1 cellular context compared by ENCODE assay signal in the genomic region with DNA sequence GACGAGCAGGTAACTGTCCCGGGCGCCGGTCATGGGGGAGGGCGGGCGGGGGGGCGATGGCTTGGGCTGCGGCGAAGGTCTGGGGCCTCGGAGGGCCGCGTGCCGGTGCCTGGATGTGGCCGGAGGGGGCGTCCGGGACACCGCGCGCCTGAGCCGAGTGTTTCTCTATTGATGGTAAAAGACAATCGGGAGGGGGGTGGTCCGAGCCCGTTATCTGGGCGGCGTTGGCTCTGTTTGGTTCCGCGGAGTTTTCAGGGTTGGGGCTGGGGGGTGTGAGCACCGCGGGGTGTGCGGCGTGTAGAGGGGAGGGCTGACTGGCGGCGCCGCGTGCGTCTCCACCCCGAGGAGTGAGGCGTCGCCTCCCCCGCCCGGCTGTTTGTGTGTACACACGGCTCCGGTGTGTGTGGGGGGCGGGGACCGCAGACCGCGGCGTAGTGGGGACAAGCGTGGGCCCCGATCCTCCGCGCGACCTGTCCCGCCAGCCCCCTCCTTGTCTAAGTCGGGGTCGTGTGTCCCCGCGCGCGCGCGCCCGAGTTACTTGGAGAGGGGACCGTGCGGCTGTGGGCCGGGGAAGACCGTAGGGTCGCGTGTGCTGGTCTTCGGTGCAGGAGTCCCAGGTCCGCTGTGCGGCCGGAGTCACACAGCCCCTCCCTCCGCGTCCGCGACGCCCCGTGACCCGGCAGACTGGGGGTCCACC.
A peak's percentile ranks its signal among the peaks of the same experiment; 100 is the strongest.
TF ChIP-seq lines count a peak whose summit lies in the region.

No MANE protein-coding gene starts in this region.

TF ChIP-seq in H1, 55 proteins besides CTCF, POLR2A, EP300 and RAD21:
- TF ChIP-seq POU5F1 (IDR thresholded peaks at IDR 0.05; ENCODE audit: low read depth, low read length) (no peak), CBX5 (IDR thresholded peaks at IDR 0.05; ENCODE audit: low read depth, low read length) (no peak), TAF7 (optimal IDR thresholded peaks at IDR 0.05; ENCODE audit: borderline replicate concordance, low read depth, low read length) (no peak), RBBP5 (IDR thresholded peaks at IDR 0.05; ENCODE audit: borderline replicate concordance, low read depth, low read length) (peak; percentile 3; the same call in 1 of the 2 replicates), SUZ12 (IDR thresholded peaks at IDR 0.05; ENCODE audit: low read length) (peak; percentile 70; the same call in 1 of the 2 replicates), SP2 (IDR thresholded peaks at IDR 0.05; ENCODE audit: low read length) (no peak), HDAC6 (IDR thresholded peaks at IDR 0.05; ENCODE audit: low read depth, low read length) (no peak), SP1 (IDR thresholded peaks at IDR 0.05; ENCODE audit: low read depth, low read length) (no peak), FOSL1 (IDR thresholded peaks at IDR 0.05; ENCODE audit: insufficient read depth, low read depth, low read length) (no peak), KDM1A (IDR thresholded peaks at IDR 0.05; ENCODE audit: borderline replicate concordance, low read length) (no peak), SIRT6 (IDR thresholded peaks at IDR 0.05; ENCODE audit: low read length) (no peak), SP4 (IDR thresholded peaks at IDR 0.05; ENCODE audit: low read length) (no peak), EZH2 (IDR thresholded peaks at IDR 0.05; ENCODE audit: low read depth, low read length, severe bottlenecking) (no peak), RXRA (IDR thresholded peaks at IDR 0.05; ENCODE audit: insufficient read depth, low read depth, low read length) (no peak), ASH2L (IDR thresholded peaks at IDR 0.05; ENCODE audit: low read length) (no peak), JUN (IDR thresholded peaks at IDR 0.05; ENCODE audit: low read depth, low read length) (no peak), KDM5A (IDR thresholded peaks at IDR 0.05; ENCODE audit: low read length) (no peak), HDAC2 (IDR thresholded peaks at IDR 0.05; ENCODE audit: borderline replicate concordance in 1 of 2, low read depth in 2 of 2, low read length in 2 of 2) (peak in 1 of 2 experiments; percentile 35; a peak in 1 of 4 replicates), KDM4A (IDR thresholded peaks at IDR 0.05; ENCODE audit: low read depth, low read length, severe bottlenecking) (no peak), E2F6 (IDR thresholded peaks at IDR 0.05) (peak; percentile 43; the same call in 1 of the 2 replicates), ATF3 (IDR thresholded peaks at IDR 0.05; ENCODE audit: insufficient read depth, low read depth, low read length) (no peak), MAFK (IDR thresholded peaks at IDR 0.05; ENCODE audit: low read depth, low read length) (no peak)
- TF ChIP-seq, protein P1, sequence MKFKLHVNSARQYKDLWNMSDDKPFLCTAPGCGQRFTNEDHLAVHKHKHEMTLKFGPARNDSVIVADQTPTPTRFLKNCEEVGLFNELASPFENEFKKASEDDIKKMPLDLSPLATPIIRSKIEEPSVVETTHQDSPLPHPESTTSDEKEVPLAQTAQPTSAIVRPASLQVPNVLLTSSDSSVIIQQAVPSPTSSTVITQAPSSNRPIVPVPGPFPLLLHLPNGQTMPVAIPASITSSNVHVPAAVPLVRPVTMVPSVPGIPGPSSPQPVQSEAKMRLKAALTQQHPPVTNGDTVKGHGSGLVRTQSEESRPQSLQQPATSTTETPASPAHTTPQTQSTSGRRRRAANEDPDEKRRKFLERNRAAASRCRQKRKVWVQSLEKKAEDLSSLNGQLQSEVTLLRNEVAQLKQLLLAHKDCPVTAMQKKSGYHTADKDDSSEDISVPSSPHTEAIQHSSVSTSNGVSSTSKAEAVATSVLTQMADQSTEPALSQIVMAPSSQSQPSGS (IDR thresholded peaks at IDR 0.05; ENCODE audit: low read length), result no peak
